15 cellular contexts compared by ENCODE assay signal in the genomic region with DNA sequence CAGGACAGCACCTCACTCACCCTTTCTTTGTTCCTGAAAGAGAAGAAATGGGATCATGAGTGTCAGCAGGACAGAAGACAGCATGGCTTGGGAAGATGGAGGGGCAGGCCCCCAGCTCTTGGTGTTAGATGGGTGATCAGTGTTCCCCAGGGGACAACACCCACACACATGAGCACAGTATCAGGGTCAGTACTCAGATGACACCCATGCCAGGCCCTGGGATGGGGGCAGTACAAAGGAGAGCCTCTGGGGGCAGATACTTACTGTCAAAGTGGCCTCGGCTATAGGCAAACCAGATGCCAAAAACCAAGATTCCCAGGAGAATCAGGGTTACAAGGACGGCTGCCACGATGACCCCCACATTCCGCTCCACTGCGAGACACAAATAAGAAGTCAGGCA. TPM values are rescaled to one million over a fixed set of nuclear protein-coding genes. Genes with fewer than 3 reads are reported as not detected.
DNase-seq lines count a peak whose midpoint lies in the region; ATAC-seq and TF ChIP-seq lines count a peak whose summit lies in the region.
"Had no signal": no experiment of that assay in that cellular context is flagged by ENCODE, and none has a peak within 500 bp of the region (broad histone marks: within the 10 kb centered on the region; RNA-seq: fewer than 3 reads in every experiment).

No MANE protein-coding gene starts in this region.

- H3K27me3 ChIP-seq in cardiac muscle cell (no peaks in the 10 kb centered on the region), right atrium auricular region (no peaks in the 10 kb centered on the region), hepatocyte (no peaks in the 10 kb centered on the region), upper lobe of right lung (no peaks in the 10 kb centered on the region)

- intact Hi-C loops in upper lobe of right lung (cut with DNase I): no loop called here
- intact Hi-C loops in activated CD4-positive, alpha-beta T cell treated with anti-CD3 and anti-CD28 coated beads, Interleukin-2, amount 10 ng/mL, durations not matched to agents 24 days and 14 days (cut with micrococcal nuclease): no loop called here

- no peaks in the 10 kb centered on the region for H3K9me3 Mint-ChIP-seq in activated CD4-positive, alpha-beta T cell treated with anti-CD3 and anti-CD28 coated beads, Interleukin-2, amount 10 ng/mL, durations not matched to agents 24 days and 14 days

- no peak overlapping the region for H3K4me2 ChIP-seq in hepatocyte

- DNase-seq in cardiac muscle cell (ENCODE audit: low read depth in 1 of 2, low spot score in 1 of 2) (no peak), right atrium auricular region (ENCODE audit: low spot score) (no peak), hepatocyte (ENCODE audit: low spot score) (no peak), upper lobe of right lung (peak; percentile 42), NCI-H446 (lab: John Stamatoyannopoulos, UW) (no peak)
- DNase-seq in activated CD4-positive, alpha-beta T cell treated with anti-CD3 and anti-CD28 coated beads, Interleukin-2, amount 10 ng/mL, durations not matched to agents 24 days and 14 days: no peak
- DNase-seq: 8988T, C1 segment of cervical spinal cord, NCI-H1417, NCI-H1930, NCI-H2171, NCI-H510A, NCI-H82 had no signal

- peaks cover 9% of the 10 kb centered on the region for H3K36me3 Mint-ChIP-seq in activated CD4-positive, alpha-beta T cell treated with anti-CD3 and anti-CD28 coated beads, Interleukin-2, amount 10 ng/mL, durations not matched to agents 24 days and 14 days (ENCODE audit: low read depth)

- no peak overlapping the region for H2AFZ ChIP-seq in hepatocyte

- TF ChIP-seq CTCF in cardiac muscle cell (IDR thresholded peaks at IDR 0.05; ENCODE audit: low read depth, low read length) (no peak), right atrium auricular region (IDR thresholded peaks at IDR 0.05) (no peak), hepatocyte (IDR thresholded peaks at IDR 0.05; ENCODE audit: poor library complexity) (no peak), upper lobe of right lung (IDR thresholded peaks at IDR 0.05) (no peak)

- no peak for ATAC-seq in upper lobe of right lung
- ATAC-seq: HCT116 had no signal

- no peak overlapping the region for H3K4me3 Mint-ChIP-seq in activated CD4-positive, alpha-beta T cell treated with anti-CD3 and anti-CD28 coated beads, Interleukin-2, amount 10 ng/mL, durations not matched to agents 24 days and 14 days

- no peak overlapping the region for H3K27ac Mint-ChIP-seq in activated CD4-positive, alpha-beta T cell treated with anti-CD3 and anti-CD28 coated beads, Interleukin-2, amount 10 ng/mL, durations not matched to agents 24 days and 14 days

- peak overlapping the region; percentile 84 for H3K27ac ChIP-seq in cardiac muscle cell
- H3K27ac ChIP-seq in right atrium auricular region: no peak overlapping the region
- H3K27ac ChIP-seq in hepatocyte: peak overlapping the region; percentile 75
- no peak overlapping the region for H3K27ac ChIP-seq in upper lobe of right lung

- peaks cover 17% of the 10 kb centered on the region for H3K4me1 Mint-ChIP-seq in activated CD4-positive, alpha-beta T cell treated with anti-CD3 and anti-CD28 coated beads, Interleukin-2, amount 10 ng/mL, durations not matched to agents 24 days and 14 days

- H3K4me1 ChIP-seq in cardiac muscle cell (ENCODE audit: low read depth) (peaks cover 30% of the 10 kb centered on the region), right atrium auricular region (peaks cover 0 to 13% of the 10 kb centered on the region in 2 donors), hepatocyte (ENCODE audit: insufficient read depth) (peaks cover 15% of the 10 kb centered on the region), upper lobe of right lung (peaks cover 16% of the 10 kb centered on the region)

- H3K36me3 ChIP-seq in cardiac muscle cell: peaks cover 35% of the 10 kb centered on the region
- peaks cover 10% of the 10 kb centered on the region for H3K36me3 ChIP-seq in right atrium auricular region
- H3K36me3 ChIP-seq in hepatocyte (replicated peaks; ENCODE audit: insufficient read depth, low read depth): no peaks in the 10 kb centered on the region
- peaks cover 36% of the 10 kb centered on the region for H3K36me3 ChIP-seq in upper lobe of right lung

- H3K9me3 ChIP-seq in cardiac muscle cell (ENCODE audit: low read depth) (no peaks in the 10 kb centered on the region), right atrium auricular region (no peaks in the 10 kb centered on the region), hepatocyte (ENCODE audit: low read depth) (no peaks in the 10 kb centered on the region), upper lobe of right lung (no peaks in the 10 kb centered on the region)

- no peak overlapping the region for H3K4me3 ChIP-seq in cardiac muscle cell
- H3K4me3 ChIP-seq in right atrium auricular region: no peak overlapping the region
- no peak overlapping the region for H3K4me3 ChIP-seq in hepatocyte
- no peak overlapping the region for H3K4me3 ChIP-seq in upper lobe of right lung

- H3K9me2 ChIP-seq in hepatocyte (replicated peaks; ENCODE audit: insufficient read depth): no peaks in the 10 kb centered on the region

- peaks cover 6% of the 10 kb centered on the region for H4K20me1 ChIP-seq in hepatocyte (ENCODE audit: insufficient read depth, poor library complexity, severe bottlenecking)

- H3K79me2 ChIP-seq in hepatocyte: peaks cover 36% of the 10 kb centered on the region

- 96% methylated on average over 5 of the region's 5 CpGs for WGBS in hepatocyte (ENCODE audit: low lambda C conversion rate, missing lambda C conversion rate)

- no peaks in the 10 kb centered on the region for H3K27me3 Mint-ChIP-seq in activated CD4-positive, alpha-beta T cell treated with anti-CD3 and anti-CD28 coated beads, Interleukin-2, amount 10 ng/mL, durations not matched to agents 24 days and 14 days

RNA-seq across cellular contexts. Expression of a gene that starts 21.6 kb away (rescaled TPM):
- total RNA-seq in cardiac muscle cell: 68.1 and 93.7 TPM in 2 replicates
- polyA plus RNA-seq in cardiac muscle cell: 90.1 and 139 TPM in 2 replicates
- total RNA-seq in right atrium auricular region: 10 to 100 TPM; 11.2 to 26.2 TPM
- 140 and 180 TPM in 2 replicates for total RNA-seq in hepatocyte
- 148 and 149 TPM in 2 replicates for polyA plus RNA-seq in hepatocyte
- total RNA-seq in upper lobe of right lung: 167 TPM
- 9.1 and 21.4 TPM in 2 replicates for total RNA-seq in activated CD4-positive, alpha-beta T cell treated with anti-CD3 and anti-CD28 coated beads, Interleukin-2, amount 10 ng/mL, durations not matched to agents 24 days and 14 days

RNA-seq across cellular contexts. Expression of a gene that starts 39.4 kb away (rescaled TPM):
- total RNA-seq in cardiac muscle cell (262 and 347 TPM in 2 replicates), right atrium auricular region (100 to 1,000 TPM in 1 of 2 donors, 10 to 100 TPM in 1; 95.0 to 118 TPM), hepatocyte (30.8 and 36.3 TPM in 2 replicates), upper lobe of right lung (50.6 TPM)
- polyA plus RNA-seq in cardiac muscle cell (393 and 448 TPM in 2 replicates), hepatocyte (101 and 102 TPM in 2 replicates)
- total RNA-seq in activated CD4-positive, alpha-beta T cell treated with anti-CD3 and anti-CD28 coated beads, Interleukin-2, amount 10 ng/mL, durations not matched to agents 24 days and 14 days: 41.7 and 49.7 TPM in 2 replicates

RNA-seq across cellular contexts. Expression of a gene that starts 44.8 kb away (rescaled TPM):
- total RNA-seq in cardiac muscle cell (not detected in 2 replicates), right atrium auricular region (1 to 10 TPM; 2.0 to 6.3 TPM), hepatocyte (1.3 and 1.4 TPM in 2 replicates), upper lobe of right lung (44.1 TPM)
- polyA plus RNA-seq in cardiac muscle cell (not detected in 2 replicates), hepatocyte (1.7 and 3.6 TPM in 2 replicates)
- not detected in 2 replicates for total RNA-seq in activated CD4-positive, alpha-beta T cell treated with anti-CD3 and anti-CD28 coated beads, Interleukin-2, amount 10 ng/mL, durations not matched to agents 24 days and 14 days
- total RNA-seq: LHCN-M2 had no signal

RNA-seq across cellular contexts. Expression of a gene that starts 46.4 kb away (rescaled TPM):
- 110 and 127 TPM in 2 replicates for total RNA-seq in cardiac muscle cell
- polyA plus RNA-seq in cardiac muscle cell: 33.7 and 45.5 TPM in 2 replicates
- 10 to 100 TPM; 21.7 to 25.5 TPM for total RNA-seq in right atrium auricular region
- 62.1 and 85.1 TPM in 2 replicates for total RNA-seq in hepatocyte
- 11.9 and 23.2 TPM in 2 replicates for polyA plus RNA-seq in hepatocyte
- 67.6 TPM for total RNA-seq in upper lobe of right lung
- total RNA-seq in activated CD4-positive, alpha-beta T cell treated with anti-CD3 and anti-CD28 coated beads, Interleukin-2, amount 10 ng/mL, durations not matched to agents 24 days and 14 days: 46.5 and 48.6 TPM in 2 replicates

Comparison
In these comparisons a context has a peak if more than half of its experiments do, and no peak if none do; other contexts are left out.
1. H3K27ac ChIP-seq: peak in cardiac muscle cell (single experiment) and hepatocyte (single experiment); none in right atrium auricular region (0 of 2) and upper lobe of right lung (single experiment).